1 cellular context compared by ENCODE assay signal in the genomic region with DNA sequence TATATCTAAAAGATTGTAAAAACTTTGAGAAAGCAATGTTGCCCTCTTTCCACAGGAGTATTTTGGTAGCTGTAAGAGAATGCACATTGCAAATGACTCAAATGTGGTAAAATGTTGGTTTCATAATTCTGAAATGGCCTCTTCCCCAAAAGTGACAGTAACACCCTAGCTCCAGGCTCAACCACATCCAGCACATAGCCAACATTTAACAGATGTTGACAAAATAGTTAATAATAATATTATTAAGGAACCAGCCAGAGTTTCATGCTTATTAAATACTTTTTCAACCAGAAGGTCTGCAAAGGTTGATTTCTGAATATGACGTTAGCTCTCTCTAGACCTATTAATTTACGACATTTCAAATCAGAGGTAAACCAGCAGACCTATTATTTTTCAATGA.
TF ChIP-seq lines count a peak whose summit lies in the region.

No MANE protein-coding gene starts in this region.

TF ChIP-seq in H1, 55 proteins besides CTCF, POLR2A, EP300 and RAD21 (continued from another document):
- TF ChIP-seq KDM1A (IDR thresholded peaks at IDR 0.05; ENCODE audit: borderline replicate concordance, low read length) (no peak), SUZ12 (IDR thresholded peaks at IDR 0.05; ENCODE audit: low read length) (no peak), MAFK (IDR thresholded peaks at IDR 0.05; ENCODE audit: low read depth, low read length) (no peak), SIX5 (IDR thresholded peaks at IDR 0.05; ENCODE audit: low read depth, low read length) (no peak)
TF ChIP-seq in H1: peak in this region for 0.
